In the genomic region with DNA sequence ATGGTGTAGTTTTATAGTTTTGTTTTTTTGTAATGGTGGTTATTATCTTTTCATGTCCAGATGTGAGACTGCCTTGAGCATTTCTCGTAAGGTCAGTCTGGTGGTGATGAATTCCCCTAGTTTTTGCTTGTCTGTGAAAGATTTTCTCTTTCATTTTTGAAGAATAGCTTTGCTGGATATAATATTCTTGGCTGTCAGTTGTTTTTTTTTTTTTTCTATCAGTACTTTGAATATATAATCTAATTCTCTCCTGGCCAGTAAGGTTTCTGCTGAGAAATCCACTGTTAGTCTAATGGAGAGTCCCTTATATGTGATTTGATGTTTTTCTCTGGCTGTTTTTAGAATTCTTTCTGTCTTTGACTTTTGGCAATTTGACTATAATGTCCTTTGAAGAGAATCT, we compare ENCODE assay signal across 35 cellular contexts.
"Had no signal": no experiment of that assay in that cellular context is flagged by ENCODE, and none has a peak within 500 bp of the region (broad histone marks: within the 10 kb centered on the region; RNA-seq: fewer than 3 reads in every experiment).

No MANE protein-coding gene starts in this region.

- H3K4me3 ChIP-seq: MG63 had no signal

- H3K36me3 ChIP-seq: MG63 had no signal

- H3K27me3 ChIP-seq: MG63 had no signal

- H3K27ac ChIP-seq: KMS-11 had no signal

- DNase-seq: Karpas-422, Kasumi-1, MG63, MM.1S, MV-4-11, NCI-H1048, NCI-H1092, NCI-H1092 treated with DMSO at 0.1 percent for 48 hours, NCI-H1105, NCI-H1105 treated with DMSO at 0.1 percent for 48 hours, NCI-H1417, NCI-H1417 treated with DMSO at 0.1 percent for 48 hours, NCI-H1436, NCI-H1436 treated with DMSO at 0.1 percent for 48 hours, NCI-H146, NCI-H1694, NCI-H1694 treated with DMSO at 0.1 percent for 48 hours, NCI-H187, NCI-H187 treated with DMSO at 0.1 percent for 48 hours, NCI-H1930, NCI-H2029, NCI-H2081, NCI-H2081 treated with DMSO at 0.1 percent for 48 hours, NCI-H2107, NCI-H2171, NCI-H2171 treated with DMSO at 0.1 percent for 48 hours, NCI-H2227 treated with DMSO at 0.1 percent for 48 hours, NCI-H226, NCI-H345, NCI-H446, NCI-H446 treated with DMSO at 0.1 percent for 48 hours, NCI-H510A, NCI-H510A treated with DMSO at 0.1 percent for 48 hours, NCI-H524 had no signal
